In the genomic region with DNA sequence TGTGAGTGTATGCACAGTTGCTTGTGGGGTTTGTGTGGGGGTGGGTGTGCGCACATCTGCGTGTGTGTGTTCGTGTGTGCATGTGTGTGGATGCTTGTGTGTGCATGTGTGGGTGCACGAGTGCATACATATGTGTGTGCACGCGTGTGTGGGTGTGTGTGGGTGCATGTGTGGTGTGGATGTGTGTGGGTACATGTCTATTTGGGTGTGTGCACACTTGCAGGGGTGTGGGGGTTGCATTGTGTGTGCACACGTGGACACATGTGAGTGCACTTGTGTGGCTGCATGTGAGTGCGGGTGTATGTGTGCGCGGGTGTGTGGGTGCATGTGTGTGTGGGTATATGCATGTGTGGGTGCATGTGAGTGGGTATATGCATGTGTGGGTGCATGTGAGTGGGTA, we compare ENCODE assay signal across 1 cellular context.
TF ChIP-seq lines count a peak whose summit lies in the region.

No MANE protein-coding gene starts in this region.

TF ChIP-seq in HEK293, 187 proteins besides CTCF, POLR2A, EP300 and RAD21 (continued from another document):
- TF ChIP-seq, protein P1, sequence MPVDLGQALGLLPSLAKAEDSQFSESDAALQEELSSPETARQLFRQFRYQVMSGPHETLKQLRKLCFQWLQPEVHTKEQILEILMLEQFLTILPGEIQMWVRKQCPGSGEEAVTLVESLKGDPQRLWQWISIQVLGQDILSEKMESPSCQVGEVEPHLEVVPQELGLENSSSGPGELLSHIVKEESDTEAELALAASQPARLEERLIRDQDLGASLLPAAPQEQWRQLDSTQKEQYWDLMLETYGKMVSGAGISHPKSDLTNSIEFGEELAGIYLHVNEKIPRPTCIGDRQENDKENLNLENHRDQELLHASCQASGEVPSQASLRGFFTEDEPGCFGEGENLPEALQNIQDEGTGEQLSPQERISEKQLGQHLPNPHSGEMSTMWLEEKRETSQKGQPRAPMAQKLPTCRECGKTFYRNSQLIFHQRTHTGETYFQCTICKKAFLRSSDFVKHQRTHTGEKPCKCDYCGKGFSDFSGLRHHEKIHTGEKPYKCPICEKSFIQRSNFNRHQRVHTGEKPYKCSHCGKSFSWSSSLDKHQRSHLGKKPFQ (tag by site-specific recombination; IDR thresholded peaks at IDR 0.05), result peak; percentile 25; the same call in 1 of the 2 replicates
